Comparison of ENCODE assay signal across 1 cellular context in the genomic region with DNA sequence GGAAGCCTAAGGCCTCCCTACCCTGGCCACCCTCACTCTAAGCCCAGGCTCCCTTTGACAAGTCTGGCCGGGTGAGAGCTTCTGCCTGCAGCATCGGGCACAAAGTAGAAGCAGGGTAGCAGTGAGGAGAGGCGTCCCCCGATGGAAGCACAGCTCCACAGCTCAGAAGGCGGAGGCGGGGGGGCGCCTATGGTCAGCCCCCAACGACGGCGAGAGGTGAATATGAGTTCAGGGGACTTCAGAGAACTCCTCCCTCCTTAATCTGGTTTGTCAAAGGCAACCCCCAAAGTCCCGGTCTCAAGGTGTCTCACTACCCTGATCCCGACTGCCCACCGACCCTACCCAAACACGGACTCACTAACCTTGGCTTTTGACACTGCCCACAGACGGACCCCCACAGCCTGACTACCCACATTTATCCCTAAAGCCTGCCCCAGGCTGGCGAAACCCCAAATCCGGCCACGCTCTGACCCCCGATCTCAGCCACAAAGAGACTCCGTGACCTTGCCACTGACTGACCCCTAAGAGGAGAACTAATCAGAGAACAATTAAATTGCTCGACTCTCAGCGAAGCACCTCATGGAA.
A peak's percentile ranks its signal among the peaks of the same experiment; 100 is the strongest.
TF ChIP-seq lines count a peak whose summit lies in the region.

No MANE protein-coding gene starts in this region.

TF ChIP-seq in HepG2, 621 proteins besides CTCF, POLR2A, EP300 and RAD21 (continued from another document):
- peak; percentile 68; the same call in 1 of the 2 replicates for TF ChIP-seq ZNF510 (CRISPR knock-in tag; IDR thresholded peaks at IDR 0.05; ENCODE audit: low read depth)
- TF ChIP-seq KDM1A (CRISPR knock-in tag; IDR thresholded peaks at IDR 0.05), result no peak
- TF ChIP-seq GTF3A (CRISPR knock-in tag; conservative IDR thresholded peaks at IDR 0.05), result 0 out of 2 replicates have a peak, but pooled peaks have one; percentile 9
- TF ChIP-seq ZFP90 (CRISPR knock-in tag; IDR thresholded peaks at IDR 0.05; ENCODE audit: borderline replicate concordance), result no peak
- TF ChIP-seq TCF7L2 (IDR thresholded peaks at IDR 0.05; ENCODE audit: low read depth, low read length), result no peak
- no peak for TF ChIP-seq SMC3 (IDR thresholded peaks at IDR 0.05; ENCODE audit: low read length)
- no peak for TF ChIP-seq SNRNP70 (IDR thresholded peaks at IDR 0.05; ENCODE audit: low read depth, low read length)
- TF ChIP-seq ZNF782 (CRISPR knock-in tag; IDR thresholded peaks at IDR 0.05; ENCODE audit: borderline replicate concordance), result no peak; the same call in 1 of the 2 replicates
- no peak for TF ChIP-seq BRD4 (CRISPR knock-in tag; IDR thresholded peaks at IDR 0.05)
- no peak for TF ChIP-seq HNRNPUL1 (IDR thresholded peaks at IDR 0.05; ENCODE audit: low read depth, low read length)
